Comparison of ENCODE assay signal across 19 cellular contexts in genomic region chr6:126618639-126619331, GRCh38.
"Had no signal": no experiment of that assay in that cellular context is flagged by ENCODE, and none has a peak within 500 bp of the region (broad histone marks: within the 10 kb centered on the region; RNA-seq: fewer than 3 reads in every experiment).

No MANE protein-coding gene starts in this region.

- DNase-seq: effector CD4-positive, alpha-beta T cell; endodermal cell; erythroblast; foreskin keratinocyte; immature natural killer cell; left ventricle myocardium superior; mesenchymal stem cell; midbrain; natural killer cell; nucleus accumbens; ovary; stimulated activated CD4-positive, alpha-beta T cell treated with anti-CD3 and anti-CD28 coated beads, Interleukin-2, amount 100 ng/mL, for 48 hours; stimulated activated naive CD4-positive, alpha-beta T cell treated with Interleukin-2 at 50 U/mL for 16 hours had no signal

- H3K27me3 Mint-ChIP-seq: type B pancreatic cell had no signal

- H3K27me3 ChIP-seq: foreskin keratinocyte, neural progenitor cell, ovary, right atrium auricular region had no signal

- H3K27ac Mint-ChIP-seq: endodermal cell, immature natural killer cell, natural killer cell, neural progenitor cell, type B pancreatic cell had no signal

- H3K36me3 ChIP-seq: neural progenitor cell, ovary, right atrium auricular region had no signal

- H3K9me3 Mint-ChIP-seq: endodermal cell had no signal

- H3K4me1 Mint-ChIP-seq: endodermal cell, immature natural killer cell, natural killer cell, neural progenitor cell had no signal

- H3K4me3 Mint-ChIP-seq: endodermal cell, immature natural killer cell, natural killer cell, neural progenitor cell, type B pancreatic cell had no signal

- H3K36me3 Mint-ChIP-seq: immature natural killer cell, neural progenitor cell had no signal

- H3K4me3 ChIP-seq: coronary artery, lung, neural progenitor cell, ovary, right atrium auricular region, smooth muscle cell had no signal

- H3K27ac ChIP-seq: coronary artery, foreskin keratinocyte, neural progenitor cell, ovary, right atrium auricular region had no signal

- ATAC-seq: foreskin keratinocyte, left ventricle myocardium superior, natural killer cell had no signal

- H3K4me1 ChIP-seq: foreskin keratinocyte, neural progenitor cell, right atrium auricular region had no signal

- H3K9ac ChIP-seq: neural progenitor cell had no signal

- H3K9me3 ChIP-seq: ovary, right atrium auricular region had no signal
